ENCODE assay signal across 8 cellular contexts in genomic region chr12:110583137-110584059, GRCh38. TPM values are rescaled to one million over a fixed set of nuclear protein-coding genes. Genes with fewer than 3 reads are reported as not detected.
DNase-seq lines count a peak whose midpoint lies in the region; ATAC-seq lines count a peak whose summit lies in the region.

TSS of gene PPTC7 (minus strand) at chr12:110583318. CDS start at chr12:110583031, 287 bp downstream.

- ATAC-seq in GM19372 (IDR thresholded peaks at IDR 0.05; ENCODE audit: low read depth, unreplicated experiment) (peak; percentile 89), HG03558 (IDR thresholded peaks at IDR 0.05; ENCODE audit: extremely low read depth, unreplicated experiment) (peak; percentile 53), left lobe of liver (peak; percentile 89)

- DNase-seq in C1 segment of cervical spinal cord (lab: John Stamatoyannopoulos, UW) (peak; percentile 58 to 97 (median 94)), NCI-H748 treated with DMSO at 0.1 percent for 48 hours (lab: John Stamatoyannopoulos, UW) (peak; percentile 92), dedifferentiated amniotic fluid mesenchymal stem cell (ENCODE audit: extremely low spot score) (peak; percentile 97), left lobe of liver (ENCODE audit: low spot score) (peak; percentile 97)
- peak; percentile 90 to 96 for DNase-seq in activated CD4-positive, alpha-beta T cell treated with anti-CD3 and anti-CD28 coated beads, Interleukin-2, amount 50 U/mL, for 24 hours (ENCODE audit: low read depth in 1 of 2, low spot score in 1 of 2)
- peak; percentile 97 to 98 for DNase-seq in stimulated activated CD4-positive, alpha-beta T cell treated with anti-CD3 and anti-CD28 coated beads, Interleukin-2, amount 100 ng/mL, for 24 hours

RNA-seq across cellular contexts. Expression of gene PPTC7, which starts in this region (rescaled TPM):
- total RNA-seq in left lobe of liver: 12.7 TPM

Comparison
In these comparisons a context has a peak if more than half of its experiments do, and no peak if none do; other contexts are left out.
1. Peak in every context shown above with its lines: DNase-seq and ATAC-seq.